In the genomic region with DNA sequence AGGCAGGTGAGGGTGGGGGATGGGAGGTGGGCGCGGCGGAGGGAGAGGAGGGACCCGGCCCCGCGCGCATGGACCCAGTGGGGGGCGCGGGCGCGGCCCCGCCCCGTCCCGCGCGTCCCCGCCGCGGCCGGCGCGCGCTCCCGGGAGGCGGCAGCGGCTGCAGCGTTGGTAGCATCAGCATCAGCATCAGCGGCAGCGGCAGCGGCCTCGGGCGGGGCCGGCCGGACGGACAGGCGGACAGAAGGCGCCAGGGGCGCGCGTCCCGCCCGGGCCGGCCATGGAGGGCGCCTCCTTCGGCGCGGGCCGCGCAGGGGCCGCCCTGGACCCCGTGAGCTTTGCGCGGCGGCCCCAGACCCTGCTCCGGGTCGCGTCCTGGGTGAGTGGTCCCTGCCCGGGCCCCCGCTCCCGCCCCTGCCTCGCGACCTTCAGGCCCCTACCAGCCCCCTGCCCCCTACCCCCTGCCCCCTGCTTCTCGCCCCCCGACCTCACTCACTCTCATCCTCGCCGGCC, we compare ENCODE assay signal across 9 cellular contexts. TPM values are rescaled to one million over a fixed set of nuclear protein-coding genes. Genes with fewer than 3 reads are reported as not detected.
DNase-seq lines count a peak whose midpoint lies in the region; ATAC-seq and TF ChIP-seq lines count a peak whose summit lies in the region.
"Had no signal": no experiment of that assay in that cellular context is flagged by ENCODE, and none has a peak within 500 bp of the region (broad histone marks: within the 10 kb centered on the region; RNA-seq: fewer than 3 reads in every experiment).

A gene with protein sequence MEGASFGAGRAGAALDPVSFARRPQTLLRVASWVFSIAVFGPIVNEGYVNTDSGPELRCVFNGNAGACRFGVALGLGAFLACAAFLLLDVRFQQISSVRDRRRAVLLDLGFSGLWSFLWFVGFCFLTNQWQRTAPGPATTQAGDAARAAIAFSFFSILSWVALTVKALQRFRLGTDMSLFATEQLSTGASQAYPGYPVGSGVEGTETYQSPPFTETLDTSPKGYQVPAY (plus strand): TSS at position 145 of the 510 bp plus-strand sequence. CDS start 133 bp downstream, at position 278.

- WGBS in GM23248 (ENCODE audit: low coverage in 1 of 2, low lambda C conversion rate in 2 of 2, missing lambda C conversion rate in 2 of 2), 2 experiments = 1 to 5% methylated on average over 21 to 47 of the region's 66 CpGs
- 0 to 1% methylated on average over 38 to 40 of the region's 66 CpGs for WGBS in mesodermal cell (ENCODE audit: insufficient coverage in 2 of 2), 2 experiments

- no peak for TF ChIP-seq CTCF in BJ (IDR thresholded peaks at IDR 0.05; ENCODE audit: insufficient read depth, low read depth, low read length)

- peaks cover 10% of the 10 kb centered on the region; the same call in 1 of the 2 replicates for H3F3A ChIP-seq in GM23248 (ENCODE audit: insufficient read depth)

- H3K4me3 ChIP-seq in BJ (ENCODE audit: low read depth, low read length) = peak within 1 kb of the TSS; percentile 29
- no peak within 1 kb of the TSS for H3K4me3 ChIP-seq in GM23248
- H3K4me3 ChIP-seq in mesodermal cell (ENCODE audit: extremely low read depth, insufficient read depth, low read length, poor library complexity, severe bottlenecking) = peak within 1 kb of the TSS; percentile 27
- H3K4me3 ChIP-seq: lung had no signal

- peak within 1 kb of the TSS; percentile 82 for H3K27ac Mint-ChIP-seq in activated naive CD8-positive, alpha-beta T cell treated with anti-CD3 and anti-CD28 coated beads, Interleukin-2, amount 50 U/mL, for 24 hours

- POLR2A ChIA-PET in BJ (lab: Charles Lee) = no interaction called here

- H3K4me3 Mint-ChIP-seq in activated naive CD8-positive, alpha-beta T cell treated with anti-CD3 and anti-CD28 coated beads, Interleukin-2, amount 50 U/mL, for 24 hours = peak within 1 kb of the TSS; percentile 70

- no peak within 1 kb of the TSS for H3K9ac ChIP-seq in GM23248

- H3K27ac ChIP-seq in GM23248 (no peak within 1 kb of the TSS), mesodermal cell (ENCODE audit: low read depth, low read length, severe bottlenecking) (no peak within 1 kb of the TSS)

- peaks cover 37% of the 10 kb centered on the region for H3K4me1 Mint-ChIP-seq in activated naive CD8-positive, alpha-beta T cell treated with anti-CD3 and anti-CD28 coated beads, Interleukin-2, amount 50 U/mL, for 24 hours

- no peaks in the 10 kb centered on the region for H3K9me2 ChIP-seq in GM23248 (ENCODE audit: insufficient read depth)

- no peaks in the 10 kb centered on the region for H3K9me3 Mint-ChIP-seq in activated naive CD8-positive, alpha-beta T cell treated with anti-CD3 and anti-CD28 coated beads, Interleukin-2, amount 50 U/mL, for 24 hours

- H3K79me2 ChIP-seq in GM23248 (ENCODE audit: insufficient read depth) = peaks cover 9% of the 10 kb centered on the region; the same call in 1 of the 2 replicates

- no peak within 1 kb of the TSS for H2AFZ ChIP-seq in GM23248

- H4K20me1 ChIP-seq in GM23248 (ENCODE audit: insufficient read depth) = no peaks in the 10 kb centered on the region

- H3K9me3 ChIP-seq in GM23248 (ENCODE audit: low read depth) (no peaks in the 10 kb centered on the region), mesodermal cell (ENCODE audit: control insufficient read depth, low read length) (no peaks in the 10 kb centered on the region)

- peaks cover 15% of the 10 kb centered on the region for H3K36me3 ChIP-seq in BJ (ENCODE audit: control insufficient read depth, insufficient read depth, low read length)
- H3K36me3 ChIP-seq in GM23248 (ENCODE audit: low read depth) = no peaks in the 10 kb centered on the region
- H3K36me3 ChIP-seq in mesodermal cell (ENCODE audit: control insufficient read depth, insufficient read depth, low read length) = peaks cover 23% of the 10 kb centered on the region

- H3K36me3 Mint-ChIP-seq in activated naive CD8-positive, alpha-beta T cell treated with anti-CD3 and anti-CD28 coated beads, Interleukin-2, amount 50 U/mL, for 24 hours (ENCODE audit: low read depth) = no peaks in the 10 kb centered on the region

- no peak for ATAC-seq in activated naive CD8-positive, alpha-beta T cell treated with anti-CD3 and anti-CD28 coated beads, Interleukin-2, amount 50 U/mL, for 24 hours
- ATAC-seq in GM18870 (IDR thresholded peaks at IDR 0.05; ENCODE audit: unreplicated experiment) (no peak), HG03039 (IDR thresholded peaks at IDR 0.05; ENCODE audit: unreplicated experiment) (no peak)

- CTCF ChIA-PET in BJ (lab: Yijun Ruan, JAX) = no interaction called here

- H3K27me3 ChIP-seq in BJ (ENCODE audit: control insufficient read depth, insufficient read depth, low read length) (peaks cover 2% of the 10 kb centered on the region; the same call in 1 of the 2 replicates), GM23248 (replicated peaks; ENCODE audit: insufficient read depth) (peaks cover 21% of the 10 kb centered on the region; the same call in 1 of the 2 replicates)

- no peak within 1 kb of the TSS for H3K4me2 ChIP-seq in GM23248 (ENCODE audit: unreplicated experiment)

- H3K27me3 Mint-ChIP-seq in activated naive CD8-positive, alpha-beta T cell treated with anti-CD3 and anti-CD28 coated beads, Interleukin-2, amount 50 U/mL, for 24 hours = peaks cover 13% of the 10 kb centered on the region

- H3K4me1 ChIP-seq in GM23248 (ENCODE audit: insufficient read depth) = no peaks in the 10 kb centered on the region
- peaks cover 15% of the 10 kb centered on the region for H3K4me1 ChIP-seq in mesodermal cell (ENCODE audit: control insufficient read depth, insufficient read depth, low read length, poor library complexity, severe bottlenecking)

- in situ Hi-C loops in GM23248 (cut with MboI) = no loop called here

- no peak for DNase-seq in BJ (ENCODE audit: low read depth)
- DNase-seq in GM23248 = peak; percentile 66
- DNase-seq in activated naive CD8-positive, alpha-beta T cell treated with anti-CD3 and anti-CD28 coated beads, Interleukin-2, amount 50 U/mL, for 24 hours = no peak
- DNase-seq in stimulated activated naive CD4-positive, alpha-beta T cell treated with Interleukin-2 at 50 U/mL for 16 hours (lab: John Stamatoyannopoulos, UW) = no peak
- no peak for DNase-seq in HCEC 1CT

RNA-seq across cellular contexts. Expression of the gene that starts here (rescaled TPM):
- polyA plus RNA-seq in BJ (2011; rRNA removed) (2.5 and 3.3 TPM in 2 replicates), GM23248 (2016; fragmentation: Nextera tagmentation; extraction: Ambion mirVana) (0.72 and 1.3 TPM in 2 replicates)
- polyA minus RNA-seq in BJ (2011; rRNA and poly(A)+ RNA removed) = 2.7 and 4.2 TPM in 2 replicates
- 0.22 and 0.76 TPM in 2 replicates for total RNA-seq in GM23248 (2014; rRNA removed; shearing (Covaris generic))
- 2.0 TPM for polyA plus RNA-seq in mesodermal cell (2013, experiment 1 of 2)
- 1.9 TPM for polyA plus RNA-seq in mesodermal cell (2013, experiment 2 of 2)
